In genomic region chr7:35037211-35037525, GRCh38 we compare ENCODE assay signal across 8 cellular contexts. TPM values are rescaled to one million over a fixed set of nuclear protein-coding genes. Genes with fewer than 3 reads are reported as not detected.
DNase-seq lines count a peak whose midpoint lies in the region; ATAC-seq and TF ChIP-seq lines count a peak whose summit lies in the region.

Gene DPY19L1 (minus strand): TSS chr7:35037485. CDS start chr7:35037394, 91 bp downstream.

- ATAC-seq in SK-N-SH treated with all-trans-retinoic acid at 6 μM for 48 hours (no peak; the same call in 2 of the 3 replicates), naive B cell (ENCODE audit: low read depth in 2 of 2) (no peak)
- ATAC-seq in effector memory CD8-positive, alpha-beta T cell (replicated peaks) = no peak

- H3F3A ChIP-seq in SK-N-SH (replicated peaks; ENCODE audit: insufficient read depth) = peaks cover 17% of the 10 kb centered on the region

- no peak for TF ChIP-seq POLR2A in erythroblast (IDR thresholded peaks at IDR 0.05; ENCODE audit: low read length)

- no peak for TF ChIP-seq CTCF in SK-N-SH (IDR thresholded peaks at IDR 0.05)

- no peaks in the 10 kb centered on the region for H3K27me3 Mint-ChIP-seq in effector memory CD8-positive, alpha-beta T cell
- peaks cover 0 to 9% (median under 1%) of the 10 kb centered on the region in 3 donors for H3K27me3 Mint-ChIP-seq in naive B cell

- H3K36me3 Mint-ChIP-seq in effector memory CD8-positive, alpha-beta T cell (ENCODE audit: insufficient read depth) = peaks cover 7% of the 10 kb centered on the region
- no peaks in the 10 kb centered on the region for H3K36me3 Mint-ChIP-seq in naive B cell

- no peak for TF ChIP-seq EP300 in SK-N-SH (IDR thresholded peaks at IDR 0.05; ENCODE audit: borderline replicate concordance in 1 of 2, low read depth in 1 of 2, low read length in 1 of 2)

- peaks cover 46% of the 10 kb centered on the region for H3K79me2 ChIP-seq in SK-N-SH (ENCODE audit: insufficient read depth)

- H3K4me3 Mint-ChIP-seq in effector memory CD8-positive, alpha-beta T cell = peak within 1 kb of the TSS; percentile 99
- H3K4me3 Mint-ChIP-seq in naive B cell = peak within 1 kb of the TSS; percentile 91 to 99 (median 97)

- WGBS in SK-N-SH (ENCODE audit: low lambda C conversion rate) = 0% methylated on average over 9 of the region's 48 CpGs

- peak within 1 kb of the TSS; percentile 64 to 96 for H3K4me3 ChIP-seq in SK-N-SH (ENCODE audit: low read depth in 2 of 2, low read length in 1 of 2)

- H3K27ac ChIP-seq in SK-N-SH (ENCODE audit: low read depth in 2 of 2, low read length in 1 of 2) = peak within 1 kb of the TSS; percentile 88 to 98

- CTCF ChIA-PET in SK-N-SH (lab: Yijun Ruan, JAX) = interaction anchor here (0.9 to 2.0 kb wide), 3 partner anchors 12 to 212 kb away, joined by 3 to 16 read pairs (median 4); no protein-coding TSS in a partner anchor

- H3K36me3 ChIP-seq in SK-N-SH (replicated peaks in 1 of 2; ENCODE audit: control insufficient read depth in 1 of 2, insufficient read depth in 2 of 2, low read length in 1 of 2) = no peaks in the 10 kb centered on the region

- peak within 1 kb of the TSS; percentile 82 for H3K9ac ChIP-seq in SK-N-SH

- peaks cover 0 to 22% of the 10 kb centered on the region in 2 experiments; a peak in 3 of 4 replicates for H3K4me1 ChIP-seq in SK-N-SH (ENCODE audit: control insufficient read depth in 1 of 2, insufficient read depth in 2 of 2, low read depth in 1 of 2, low read length in 1 of 2)

- peak within 1 kb of the TSS; percentile 87 for H3K4me2 ChIP-seq in SK-N-SH

- POLR2A ChIA-PET in SK-N-SH (lab: Yijun Ruan, JAX) = no interaction called here

- H2AFZ ChIP-seq in SK-N-SH (ENCODE audit: low read depth) = peak within 1 kb of the TSS; percentile 75

- no peak for TF ChIP-seq RAD21 in SK-N-SH (IDR thresholded peaks at IDR 0.05; ENCODE audit: low read length)

- H3K27me3 ChIP-seq in SK-N-SH (ENCODE audit: insufficient read depth) = no peaks in the 10 kb centered on the region

- no peaks in the 10 kb centered on the region for H3K9me3 ChIP-seq in SK-N-SH

- H3K9me3 Mint-ChIP-seq in effector memory CD8-positive, alpha-beta T cell = no peaks in the 10 kb centered on the region
- no peaks in the 10 kb centered on the region for H3K9me3 Mint-ChIP-seq in naive B cell

- peaks cover 38% of the 10 kb centered on the region for H4K20me1 ChIP-seq in SK-N-SH (ENCODE audit: insufficient read depth)

- peaks cover 29 to 40% of the 10 kb centered on the region in 2 donors for H3K4me1 Mint-ChIP-seq in effector memory CD8-positive, alpha-beta T cell (ENCODE audit: low read depth in 2 of 2)
- H3K4me1 Mint-ChIP-seq in naive B cell = peaks cover 14 to 31% (median 30%) of the 10 kb centered on the region in 3 donors

- H3K27ac Mint-ChIP-seq in effector memory CD8-positive, alpha-beta T cell = peak within 1 kb of the TSS; percentile 97 to 99
- H3K27ac Mint-ChIP-seq in naive B cell = peak within 1 kb of the TSS; percentile 81 to 97 (median 94)

- DNase-seq in SK-N-SH = no peak
- no peak for DNase-seq in M059J (ENCODE audit: low read depth)
- no peak for DNase-seq in effector memory CD8-positive, alpha-beta T cell
- no peak for DNase-seq in naive B cell
- no peak for DNase-seq in SKM-1 treated with dmso at 0.1 percent for 144 hours (lab: John Stamatoyannopoulos, UW; ENCODE audit: unreplicated experiment)
- DNase-seq in erythroblast (lab: John Stamatoyannopoulos, UW) = no peak
- DNase-seq in HuH-7 (ENCODE audit: low spot score) = no peak

- no peaks in the 10 kb centered on the region for H3K9me2 ChIP-seq in SK-N-SH

TF ChIP-seq in SK-N-SH, 30 proteins besides CTCF, POLR2A, EP300 and RAD21:
- no peak for TF ChIP-seq RFX5 (IDR thresholded peaks at IDR 0.05; ENCODE audit: low read length)
- peak; percentile 34; the same call in 1 of the 2 replicates for TF ChIP-seq TAF1 (IDR thresholded peaks at IDR 0.05; ENCODE audit: borderline replicate concordance, low read depth, low read length)
- 0 out of 2 replicates have a peak, but pooled peaks have one; percentile 27 for TF ChIP-seq NFIC (IDR thresholded peaks at IDR 0.05; ENCODE audit: borderline replicate concordance)

TF ChIP-seq in SK-N-SH treated with all-trans-retinoic acid at 6 μM for 48 hours, 23 proteins besides CTCF, POLR2A, EP300 and RAD21:
- TF ChIP-seq POU6F1 (CRISPR knock-in tag; IDR thresholded peaks at IDR 0.05; ENCODE audit: borderline replicate concordance, low read depth) (no peak), TSHZ2 (CRISPR knock-in tag; IDR thresholded peaks at IDR 0.05) (no peak), CSRNP3 (CRISPR knock-in tag; IDR thresholded peaks at IDR 0.05) (no peak), ESRRG (CRISPR knock-in tag; IDR thresholded peaks at IDR 0.05) (no peak), ZNF8 (CRISPR knock-in tag; IDR thresholded peaks at IDR 0.05) (no peak), TOX (CRISPR knock-in tag; IDR thresholded peaks at IDR 0.05; ENCODE audit: borderline replicate concordance) (no peak), ISL1 (CRISPR knock-in tag; IDR thresholded peaks at IDR 0.05) (no peak), PPARA (CRISPR knock-in tag; IDR thresholded peaks at IDR 0.05; ENCODE audit: borderline replicate concordance) (no peak)

RNA-seq across cellular contexts. Expression of gene DPY19L1, which starts in this region (rescaled TPM):
- polyA plus RNA-seq in SK-N-SH (2012; rRNA removed) = 27.7 and 36.1 TPM in 2 replicates
- 43.1 and 47.2 TPM in 2 replicates for polyA plus RNA-seq in SK-N-SH (2012; cell fraction: cytosol; rRNA removed)
- polyA plus RNA-seq in SK-N-SH (2012; cell fraction: nucleus; rRNA removed) = 14.0 and 23.6 TPM in 2 replicates
- total RNA-seq in M059J (2014; rRNA removed; shearing (Covaris generic)) = 36.1 and 51.2 TPM in 2 replicates
- polyA plus RNA-seq in naive B cell (ENCODE audit: low read depth in 6 of 6) = 1 to 10 TPM in 5 of 6 donors, under 1 TPM in 1; 0.60 to 2.1 (median 1.3) TPM

Comparison
In these comparisons a context has a peak if more than half of its experiments do, and no peak if none do; other contexts are left out.
1. RNA of gene DPY19L1 (polyA plus RNA-seq): 14.0 to 47.2 TPM in SK-N-SH; 0.60 to 2.1 TPM in naive B cell; every median in the first group is over 4 times any median in the second.